Comparison of ENCODE assay signal across 8 cellular contexts in genomic region chr6:136927313-136927712, GRCh38. TPM values are rescaled to one million over a fixed set of nuclear protein-coding genes. Genes with fewer than 3 reads are reported as not detected.
DNase-seq lines count a peak whose midpoint lies in the region; ATAC-seq, FAIRE-seq and TF ChIP-seq lines count a peak whose summit lies in the region.

No MANE protein-coding gene starts in this region.

- ATAC-seq in CD4-positive, alpha-beta T cell (ENCODE audit: poor library complexity): no peak
- ATAC-seq in GM21423 (IDR thresholded peaks at IDR 0.05; ENCODE audit: unreplicated experiment) (no peak), HG03108 (IDR thresholded peaks at IDR 0.05; ENCODE audit: unreplicated experiment) (no peak), HG02970 (IDR thresholded peaks at IDR 0.05; ENCODE audit: low FRiP score, unreplicated experiment) (no peak)

- no peaks in the 10 kb centered on the region for H3K36me3 Mint-ChIP-seq in CD4-positive, alpha-beta T cell (ENCODE audit: low read depth)

- intact Hi-C loops in CD4-positive, alpha-beta T cell (cut with DNase I, micrococcal nuclease): loop anchor here (1.0 to 5.0 kb wide), 2 partner anchors 283 to 320 kb away; no protein-coding TSS in a partner anchor

- peaks cover 54% of the 10 kb centered on the region for H3K27me3 Mint-ChIP-seq in CD4-positive, alpha-beta T cell

- H3K27ac ChIP-seq in CD4-positive, alpha-beta T cell (ENCODE audit: low read depth, low read length): no peak overlapping the region

- H3K9me3 ChIP-seq in CD4-positive, alpha-beta T cell (ENCODE audit: control insufficient read depth, low read length): no peaks in the 10 kb centered on the region

- no peaks in the 10 kb centered on the region for H3K4me1 Mint-ChIP-seq in CD4-positive, alpha-beta T cell (ENCODE audit: low read depth)

- H3K4me3 Mint-ChIP-seq in CD4-positive, alpha-beta T cell: no peak overlapping the region

- no peak for FAIRE-seq in GM19239 (lab: Jason Lieb, UNC)

- H3K27me3 ChIP-seq in CD4-positive, alpha-beta T cell (ENCODE audit: control insufficient read depth, insufficient read depth, low read length): peaks cover 27% of the 10 kb centered on the region

- POLR2A ChIA-PET in CD4-positive, alpha-beta T cell (lab: Charles Lee): no interaction called here

- no peaks in the 10 kb centered on the region for H3K9me3 Mint-ChIP-seq in CD4-positive, alpha-beta T cell

- peak in 1 of 10 experiments; percentile 4 for DNase-seq in CD4-positive, alpha-beta T cell
- DNase-seq in GM19239 (ENCODE audit: insufficient read length, low spot score): peak; percentile 5
- peak; percentile 31 for DNase-seq in RPMI7951 (ENCODE audit: low read depth)
- peak; percentile 27 for DNase-seq in hepatic stellate cell (ENCODE audit: low spot score)
- DNase-seq in hippocampal formation (lab: John Stamatoyannopoulos, UW): no peak

- TF ChIP-seq CTCF in CD4-positive, alpha-beta T cell (IDR thresholded peaks at IDR 0.05): peak; percentile 12

- H3K27ac Mint-ChIP-seq in CD4-positive, alpha-beta T cell: no peak overlapping the region

- CTCF ChIA-PET in CD4-positive, alpha-beta T cell (lab: Charles Lee): no interaction called here

RNA-seq across cellular contexts. Expression of gene SLC35D3, which starts 5.2 kb away (rescaled TPM):
- total RNA-seq in CD4-positive, alpha-beta T cell: not detected
- not detected in 2 replicates for total RNA-seq in RPMI7951 (2014; rRNA removed; shearing (Covaris generic))

Comparison
In these comparisons a context has a peak if more than half of its experiments do, and no peak if none do; other contexts are left out.
1. DNase-seq: peak in GM19239 (single experiment), RPMI7951 (single experiment) and hepatic stellate cell (single experiment); none in hippocampal formation (0 of 2).